ENCODE assay signal across 30 cellular contexts in genomic region chr12:55675671-55676070, GRCh38. TPM values are rescaled to one million over a fixed set of nuclear protein-coding genes. Genes with fewer than 3 reads are reported as not detected.
DNase-seq lines count a peak whose midpoint lies in the region; ATAC-seq and TF ChIP-seq lines count a peak whose summit lies in the region.
"Had no signal": no experiment of that assay in that cellular context is flagged by ENCODE, and none has a peak within 500 bp of the region (broad histone marks: within the 10 kb centered on the region; RNA-seq: fewer than 3 reads in every experiment).

No MANE protein-coding gene starts in this region.

- no peak for TF ChIP-seq POLR2A in HCT116 (IDR thresholded peaks at IDR 0.05; ENCODE audit: borderline replicate concordance, extremely low read depth, insufficient read depth, insufficient read length)

- no peaks in the 10 kb centered on the region for H3K9me3 ChIP-seq in HCT116 (ENCODE audit: control insufficient read depth in 1 of 2, insufficient read depth in 1 of 2, low read depth in 1 of 2, low read length in 2 of 2)
- H3K9me3 ChIP-seq: gastroesophageal sphincter, tibial artery had no signal

- CTCF ChIA-PET in HCT116 (lab: Charles Lee), result no interaction called here

- DNase-seq in HCT116 (ENCODE audit: low read depth, low spot score) (no peak), NCI-H226 (peak; percentile 82), epithelial cell of esophagus (ENCODE audit: low read depth) (peak; percentile 22), posterior vena cava (ENCODE audit: low spot score) (peak; percentile 37)
- DNase-seq: activated CD4-positive, alpha-beta T cell treated with anti-CD3 and anti-CD28 coated beads, Interleukin-2, amount 50 U/mL, for 4 hours; activated CD8-positive, alpha-beta memory T cell treated with anti-CD3 and anti-CD28 coated beads, Interleukin-2, amount 10 ng/mL, durations not matched to agents 7 days and 5 days; activated T-cell treated with anti-CD3 and anti-CD28 coated beads, Interleukin-2, amount 50 U/mL, for 72 hours; EL; hippocampal formation; NCI-H1092; NCI-H187 treated with DMSO at 0.1 percent for 48 hours; NCI-H524 treated with DMSO at 0.1 percent for 48 hours; right cardiac atrium; Right ventricle myocardium superior; stimulated activated CD4-positive, alpha-beta T cell treated with anti-CD3 and anti-CD28 coated beads, Interleukin-2, amount 100 ng/mL, for 48 hours; T-helper 17 cell; tibial artery had no signal

- intact Hi-C loops in HCT116 (cut with micrococcal nuclease) (no loop called here), posterior vena cava (cut with DNase I) (no loop called here)

- H3K9ac ChIP-seq in HCT116 (ENCODE audit: low read length), result no peak overlapping the region
- H3K9ac ChIP-seq: parathyroid adenoma had no signal

- H3K9me2 ChIP-seq in HCT116 (ENCODE audit: insufficient read depth), result 0 out of 2 replicates have a peak, but pooled peaks cover 3% of the 10 kb centered on the region

- no peaks in the 10 kb centered on the region for H4K20me1 ChIP-seq in HCT116 (ENCODE audit: insufficient read depth)

- H3K4me2 ChIP-seq in HCT116 (ENCODE audit: low read length), result 0 out of 2 replicates have a peak overlapping the region, but pooled peaks have one; percentile 10

- H3K4me1 ChIP-seq in HCT116 (ENCODE audit: control insufficient read depth in 1 of 2, insufficient read depth in 2 of 2, low read length in 2 of 2), result peaks cover 2 to 13% of the 10 kb centered on the region in 2 experiments
- H3K4me1 ChIP-seq: gastroesophageal sphincter, parathyroid adenoma, tibial artery had no signal

- ATAC-seq in HCT116 (no peak), HG02884 (IDR thresholded peaks at IDR 0.05; ENCODE audit: unreplicated experiment) (no peak), GM18511 (IDR thresholded peaks at IDR 0.05; ENCODE audit: unreplicated experiment) (no peak), HG03159 (IDR thresholded peaks at IDR 0.05; ENCODE audit: unreplicated experiment) (no peak), GM19351 (IDR thresholded peaks at IDR 0.05; ENCODE audit: unreplicated experiment) (no peak)
- ATAC-seq: activated CD4-positive, CD25-positive, alpha-beta regulatory T cell treated with anti-CD3 and anti-CD28 coated beads, Interleukin-2, amount 50 U/mL, for 24 hours; activated CD8-positive, alpha-beta memory T cell treated with anti-CD3 and anti-CD28 coated beads, Interleukin-2, amount 10 ng/mL, durations not matched to agents 7 days and 5 days; activated T-cell treated with anti-CD3 and anti-CD28 coated beads, Interleukin-2, amount 50 U/mL, for 72 hours; gastroesophageal sphincter; HepG2; Panc1; T-helper 17 cell had no signal

- H3K79me2 ChIP-seq in HCT116 (ENCODE audit: insufficient read depth, low read length), result no peaks in the 10 kb centered on the region
- H3K79me2 ChIP-seq: parathyroid adenoma had no signal

- TF ChIP-seq CTCF in HCT116 (IDR thresholded peaks at IDR 0.05 in 2 of 3, conservative IDR thresholded peaks at IDR 0.05 in 1 of 3; ENCODE audit: borderline replicate concordance in 1 of 3, insufficient read depth in 1 of 3, low read depth in 2 of 3, low read length in 2 of 3) (no peak), epithelial cell of esophagus (IDR thresholded peaks at IDR 0.05; ENCODE audit: insufficient read depth, low read depth, low read length, missing control alignments) (no peak)

- no peak overlapping the region for H3K27ac ChIP-seq in HCT116 (ENCODE audit: low read depth, low read length)
- H3K27ac ChIP-seq: gastroesophageal sphincter, parathyroid adenoma, tibial artery had no signal

- POLR2A ChIA-PET in HCT116 (lab: Charles Lee), result no interaction called here

- H3K27me3 ChIP-seq in HCT116 (ENCODE audit: insufficient read depth, low read length), result no peaks in the 10 kb centered on the region
- H3K27me3 ChIP-seq: gastroesophageal sphincter, tibial artery had no signal

- H3K36me3 ChIP-seq in HCT116 (ENCODE audit: control insufficient read depth in 1 of 2, insufficient read depth in 2 of 2, low read length in 2 of 2), result no peaks in the 10 kb centered on the region
- H3K36me3 ChIP-seq: gastroesophageal sphincter, tibial artery had no signal

- BruUV-seq in HCT116 (replicated peaks; lab: Mats Ljungman, UMichigan), result no TSS peak

- RAD21 ChIA-PET in HCT116 (lab: Charles Lee; ENCODE audit: low non-redundant PET in 1 of 2, low total read pairs in 2 of 2, uncharacterized antibody in 2 of 2, unreplicated experiment in 2 of 2), result no interaction called here

- no peak overlapping the region for H2AFZ ChIP-seq in HCT116 (ENCODE audit: low read depth, low read length, poor library complexity, severe bottlenecking)
- H2AFZ ChIP-seq: parathyroid adenoma had no signal

- no peak for TF ChIP-seq RAD21 in HCT116 (IDR thresholded peaks at IDR 0.05; ENCODE audit: low read depth)

- H3K4me3 ChIP-seq in HCT116 (replicated peaks in 1 of 2; ENCODE audit: low read depth in 1 of 2, low read length in 2 of 2), result no peak overlapping the region
- H3K4me3 ChIP-seq in epithelial cell of esophagus (ENCODE audit: low read length), result no peak overlapping the region
- H3K4me3 ChIP-seq: gastroesophageal sphincter, tibial artery had no signal

TF ChIP-seq in HCT116, 20 proteins besides CTCF, POLR2A, EP300 and RAD21:
- TF ChIP-seq CBX3 (IDR thresholded peaks at IDR 0.05; ENCODE audit: low read depth) (no peak), ELF1 (IDR thresholded peaks at IDR 0.05; ENCODE audit: borderline replicate concordance, low read depth) (no peak), EGR1 (IDR thresholded peaks at IDR 0.05; ENCODE audit: low read depth) (no peak), EZH2phosphoT487 (IDR thresholded peaks at IDR 0.05; ENCODE audit: borderline replicate concordance) (no peak), EZH2 (IDR thresholded peaks at IDR 0.05) (no peak), ZBTB33 (IDR thresholded peaks at IDR 0.05; ENCODE audit: extremely low read depth, insufficient replicate concordance, low read length) (no peak), ZNF274 (IDR thresholded peaks at IDR 0.05; ENCODE audit: low read depth, low read length) (no peak), YY1 (IDR thresholded peaks at IDR 0.05; ENCODE audit: extremely low read depth, insufficient replicate concordance, low read depth, low read length) (no peak), POLR2AphosphoS5 (IDR thresholded peaks at IDR 0.05; ENCODE audit: low read depth, low read length) (no peak)
TF ChIP-seq in HCT116: peak in this region for 0.

RNA-seq across cellular contexts. Expression of gene ITGA7, which starts 32.0 kb away (rescaled TPM):
- 17.8 TPM for total RNA-seq in HCT116 (2021; ENCODE audit: unreplicated experiment)
- 14.7 and 15.0 TPM in 2 replicates for polyA plus RNA-seq in HCT116 (2012)
- 100 to 1,000 TPM; 497 to 570 TPM for total RNA-seq in posterior vena cava

RNA-seq across cellular contexts. Expression of gene OR10P1, which starts 39.0 kb away (rescaled TPM):
- total RNA-seq in HCT116 (2021; ENCODE audit: unreplicated experiment), result not detected
- polyA plus RNA-seq in HCT116 (2012), result not detected in 2 replicates
- not detected for total RNA-seq in posterior vena cava
- total RNA-seq: activated CD8-positive, alpha-beta memory T cell treated with anti-CD3 and anti-CD28 coated beads, Interleukin-2, amount 10 ng/mL, durations not matched to agents 7 days and 5 days; activated T-cell treated with anti-CD3 and anti-CD28 coated beads, Interleukin-2, amount 50 U/mL, for 72 hours; astrocyte; dermis microvascular lymphatic vessel endothelial cell; gastroesophageal sphincter; HepG2; Right ventricle myocardium superior; T-helper 17 cell had no signal
- polyA plus RNA-seq: BJ, HepG2, neural cell had no signal

RNA-seq across cellular contexts. Expression of gene BLOC1S1, which starts 40.2 kb away (rescaled TPM):
- total RNA-seq in HCT116 (2021; ENCODE audit: unreplicated experiment) (85.5 TPM), posterior vena cava (100 to 1,000 TPM; 115 to 118 TPM)
- polyA plus RNA-seq in HCT116 (2012), result 137 and 151 TPM in 2 replicates

RNA-seq across cellular contexts. Expression of gene RDH5, which starts 44.5 kb away (rescaled TPM):
- total RNA-seq in HCT116 (2021; ENCODE audit: unreplicated experiment) (6.2 TPM), posterior vena cava (10 to 100 TPM; 19.2 to 39.7 TPM)
- polyA plus RNA-seq in HCT116 (2012), result 3.2 and 3.3 TPM in 2 replicates

RNA-seq across cellular contexts. Expression of gene CD63, which starts 53.1 kb away (rescaled TPM):
- total RNA-seq in HCT116 (2021; ENCODE audit: unreplicated experiment) (355 TPM), posterior vena cava (1,000 to 10,000 TPM; 1,385 to 1,570 TPM)
- polyA plus RNA-seq in HCT116 (2012), result 349 and 393 TPM in 2 replicates

Comparison
In these comparisons a context has a peak if more than half of its experiments do, and no peak if none do; other contexts are left out.
1. RNA of gene ITGA7, which starts 32.0 kb away (total RNA-seq): 497 to 570 TPM in posterior vena cava; 17.8 TPM in HCT116 (single experiment); every median in the first group is over 10 times any median in the second.